Comparison of ENCODE assay signal across 13 cellular contexts in genomic region chr1:39272791-39273071, GRCh38.
DNase-seq lines count a peak whose midpoint lies in the region; ATAC-seq and TF ChIP-seq lines count a peak whose summit lies in the region.
"Had no signal": no experiment of that assay in that cellular context is flagged by ENCODE, and none has a peak within 500 bp of the region (broad histone marks: within the 10 kb centered on the region; RNA-seq: fewer than 3 reads in every experiment).

No MANE protein-coding gene starts in this region.

- H2AFZ ChIP-seq in smooth muscle cell (ENCODE audit: low read depth), result no peak overlapping the region

- peak; percentile 100 for DNase-seq in NCI-H2107 treated with DMSO at 0.1 percent for 48 hours (lab: John Stamatoyannopoulos, UW; ENCODE audit: unreplicated experiment)
- DNase-seq in NCI-H2107 (lab: John Stamatoyannopoulos, UW), result no peak
- DNase-seq in NCI-H774 (lab: John Stamatoyannopoulos, UW), result peak; percentile 33
- DNase-seq in globus pallidus (ENCODE audit: low spot score), result peak; percentile 81
- no peak for DNase-seq in smooth muscle cell (lab: John Stamatoyannopoulos, UW; ENCODE audit: unreplicated experiment)
- no peak for DNase-seq in NCI-H2227 (lab: John Stamatoyannopoulos, UW; ENCODE audit: unreplicated experiment)
- DNase-seq in HT-29 (ENCODE audit: low spot score), result no peak
- DNase-seq: HFFc6, MV-4-11, occipital lobe had no signal

- H3K4me2 ChIP-seq in smooth muscle cell, result no peak overlapping the region
- H3K4me2 ChIP-seq: A549 had no signal

- no peak for ATAC-seq in HG03025 (IDR thresholded peaks at IDR 0.05; ENCODE audit: low FRiP score, unreplicated experiment)
- ATAC-seq: WTC11 had no signal

- H3K4me1 ChIP-seq in smooth muscle cell (ENCODE audit: low read depth), result peaks cover 41% of the 10 kb centered on the region

- H3K9me3 ChIP-seq in smooth muscle cell (replicated peaks; ENCODE audit: low read depth), result no peaks in the 10 kb centered on the region
- H3K9me3 ChIP-seq: A549 had no signal

- no peak overlapping the region for H3K9ac ChIP-seq in smooth muscle cell (ENCODE audit: low read depth)

- H3K79me2 ChIP-seq in smooth muscle cell (ENCODE audit: low read depth), result peaks cover 82% of the 10 kb centered on the region

- peaks cover 98% of the 10 kb centered on the region for H4K20me1 ChIP-seq in smooth muscle cell (ENCODE audit: low read depth)

- H3F3A ChIP-seq in smooth muscle cell (ENCODE audit: low read depth), result peaks cover 30% of the 10 kb centered on the region

- 87% methylated on average over 1 of the region's 1 CpG for WGBS in smooth muscle cell (ENCODE audit: low lambda C conversion rate)

- H3K4me3 ChIP-seq in smooth muscle cell, result no peak overlapping the region
- H3K4me3 ChIP-seq: A549 had no signal

- TF ChIP-seq CTCF in smooth muscle cell (IDR thresholded peaks at IDR 0.05; ENCODE audit: borderline replicate concordance, insufficient read depth, poor library complexity, severe bottlenecking), result no peak

- H3K27me3 ChIP-seq in smooth muscle cell (ENCODE audit: low read depth), result no peaks in the 10 kb centered on the region

- H3K27ac ChIP-seq in smooth muscle cell (ENCODE audit: low read depth), result peak overlapping the region; percentile 35
- H3K27ac ChIP-seq: A549 had no signal

- no peaks in the 10 kb centered on the region for H3K36me3 ChIP-seq in smooth muscle cell (ENCODE audit: low read depth)

Comparison
In these comparisons a context has a peak if more than half of its experiments do, and no peak if none do; other contexts are left out.
1. DNase-seq: peak in NCI-H2107 treated with DMSO at 0.1 percent for 48 hours (single experiment), NCI-H774 (single experiment) and globus pallidus (single experiment); none in NCI-H2107 (single experiment), smooth muscle cell (single experiment), NCI-H2227 (single experiment) and HT-29 (single experiment).